ENCODE assay signal across 8 cellular contexts in genomic region chr17:74776990-74777389, GRCh38. TPM values are rescaled to one million over a fixed set of nuclear protein-coding genes. Genes with fewer than 3 reads are reported as not detected.
DNase-seq lines count a peak whose midpoint lies in the region; ATAC-seq and TF ChIP-seq lines count a peak whose summit lies in the region.

No MANE protein-coding gene starts in this region.

- H3K9ac ChIP-seq in SU-DHL-6 (ENCODE audit: low read length): peak overlapping the region; percentile 72

- H3K79me2 ChIP-seq in GM23338 (replicated peaks; ENCODE audit: insufficient read depth): peaks cover 35% of the 10 kb centered on the region
- H3K79me2 ChIP-seq in SU-DHL-6 (ENCODE audit: insufficient read depth, low read length): peaks cover 23% of the 10 kb centered on the region

- H3K27me3 Mint-ChIP-seq in GM23338 (ENCODE audit: insufficient read depth, low read depth, poor library complexity): peaks cover 14% of the 10 kb centered on the region

- H3K27me3 ChIP-seq in GM23338 (ENCODE audit: insufficient read depth): no peaks in the 10 kb centered on the region
- H3K27me3 ChIP-seq in SU-DHL-6 (ENCODE audit: low read length): no peaks in the 10 kb centered on the region

- H3K4me2 ChIP-seq in GM23338 (peak overlapping the region; percentile 99), SU-DHL-6 (ENCODE audit: low read depth, low read length, poor library complexity, severe bottlenecking) (peak overlapping the region; percentile 71)

- no peak for DNase-seq in GM23338 (ENCODE audit: low spot score)
- no peak for DNase-seq in foreskin fibroblast
- no peak for DNase-seq in skeletal muscle cell (ENCODE audit: low read depth)
- no peak for DNase-seq in NCI-H82 (lab: John Stamatoyannopoulos, UW)
- DNase-seq in NCI-H2227 treated with DMSO at 0.1 percent for 48 hours (lab: John Stamatoyannopoulos, UW): no peak
- DNase-seq in germinal center (ENCODE audit: low spot score): no peak
- DNase-seq in NCI-H2227 (lab: John Stamatoyannopoulos, UW; ENCODE audit: unreplicated experiment): no peak

- H3K36me3 Mint-ChIP-seq in GM23338 (ENCODE audit: low read depth): peaks cover 33% of the 10 kb centered on the region

- H3K27ac ChIP-seq in GM23338 (ENCODE audit: low read depth) (0 out of 2 replicates have a peak overlapping the region, but pooled peaks have one; percentile 45), SU-DHL-6 (ENCODE audit: low read depth, low read length) (no peak overlapping the region)

- H3K36me3 ChIP-seq in GM23338 (ENCODE audit: insufficient read depth) (no peaks in the 10 kb centered on the region), SU-DHL-6 (ENCODE audit: low read length) (no peaks in the 10 kb centered on the region)

- H3K27ac Mint-ChIP-seq in GM23338: peak overlapping the region; percentile 28; the same call in 1 of the 2 replicates

- H3K9me3 Mint-ChIP-seq in GM23338: no peaks in the 10 kb centered on the region

- no peaks in the 10 kb centered on the region for H3K9me2 ChIP-seq in GM23338 (ENCODE audit: insufficient read depth)
- no peaks in the 10 kb centered on the region for H3K9me2 ChIP-seq in SU-DHL-6 (replicated peaks; ENCODE audit: insufficient read depth, low read length)

- peaks cover 4% of the 10 kb centered on the region for H3F3A ChIP-seq in GM23338 (replicated peaks; ENCODE audit: low read depth)
- peaks cover 9% of the 10 kb centered on the region; the same call in 1 of the 2 replicates for H3F3A ChIP-seq in SU-DHL-6 (ENCODE audit: insufficient read depth)

- H3K4me1 ChIP-seq in GM23338 (ENCODE audit: insufficient read depth): peaks cover 12% of the 10 kb centered on the region

- H3K4me3 ChIP-seq in GM23338: peak overlapping the region; percentile 93
- H3K4me3 ChIP-seq in SU-DHL-6 (ENCODE audit: insufficient read depth, low read length, poor library complexity, severe bottlenecking): peak overlapping the region; percentile 83
- peak overlapping the region; percentile 83 to 95 for H3K4me3 ChIP-seq in foreskin fibroblast (ENCODE audit: low read depth in 1 of 2, low read length in 2 of 2)
- peak overlapping the region; percentile 94 for H3K4me3 ChIP-seq in skeletal muscle cell (ENCODE audit: low read depth, low read length)

- H2AFZ ChIP-seq in GM23338 (no peak overlapping the region), SU-DHL-6 (ENCODE audit: low read depth, low read length, severe bottlenecking) (no peak overlapping the region)

- peaks cover 14% of the 10 kb centered on the region for H3K4me1 Mint-ChIP-seq in GM23338

- H4K20me1 ChIP-seq in GM23338 (replicated peaks; ENCODE audit: insufficient read depth) (peaks cover 21% of the 10 kb centered on the region; the same call in 1 of the 2 replicates), SU-DHL-6 (ENCODE audit: low read depth, low read length) (no peaks in the 10 kb centered on the region)

- peak overlapping the region; percentile 93 for H3K4me3 Mint-ChIP-seq in GM23338

- H3K9me3 ChIP-seq in SU-DHL-6 (ENCODE audit: insufficient read depth, low read length): no peaks in the 10 kb centered on the region

- TF ChIP-seq CTCF in GM23338 (conservative IDR thresholded peaks at IDR 0.05; ENCODE audit: low read depth in 2 of 2) (no peak), SU-DHL-6 (IDR thresholded peaks at IDR 0.05; ENCODE audit: insufficient read depth, low read length, poor library complexity, severe bottlenecking) (no peak), foreskin fibroblast (IDR thresholded peaks at IDR 0.05; ENCODE audit: low read depth, low read length) (no peak)

- ATAC-seq in GM23338: no peak

TF ChIP-seq in GM23338, 12 proteins besides CTCF, POLR2A, EP300 and RAD21 (continues in another document):
- TF ChIP-seq STAT1 (IDR thresholded peaks at IDR 0.05; ENCODE audit: unreplicated experiment): no peak
- no peak for TF ChIP-seq ZNF331 (CRISPR knock-in tag; IDR thresholded peaks at IDR 0.05; ENCODE audit: low read depth)
- no peak for TF ChIP-seq ZNF114 (CRISPR knock-in tag; IDR thresholded peaks at IDR 0.05)
- TF ChIP-seq ZNF462 (CRISPR knock-in tag; IDR thresholded peaks at IDR 0.05): no peak
- TF ChIP-seq JUNB (IDR thresholded peaks at IDR 0.05; ENCODE audit: unreplicated experiment): no peak
- TF ChIP-seq, protein P1, sequence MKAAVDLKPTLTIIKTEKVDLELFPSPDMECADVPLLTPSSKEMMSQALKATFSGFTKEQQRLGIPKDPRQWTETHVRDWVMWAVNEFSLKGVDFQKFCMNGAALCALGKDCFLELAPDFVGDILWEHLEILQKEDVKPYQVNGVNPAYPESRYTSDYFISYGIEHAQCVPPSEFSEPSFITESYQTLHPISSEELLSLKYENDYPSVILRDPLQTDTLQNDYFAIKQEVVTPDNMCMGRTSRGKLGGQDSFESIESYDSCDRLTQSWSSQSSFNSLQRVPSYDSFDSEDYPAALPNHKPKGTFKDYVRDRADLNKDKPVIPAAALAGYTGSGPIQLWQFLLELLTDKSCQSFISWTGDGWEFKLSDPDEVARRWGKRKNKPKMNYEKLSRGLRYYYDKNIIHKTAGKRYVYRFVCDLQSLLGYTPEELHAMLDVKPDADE (IDR thresholded peaks at IDR 0.05): no peak
- TF ChIP-seq POLR2AphosphoS5 (IDR thresholded peaks at IDR 0.05; ENCODE audit: low read depth): no peak
- no peak for TF ChIP-seq NANOG (IDR thresholded peaks at IDR 0.05; ENCODE audit: borderline replicate concordance)
- no peak for TF ChIP-seq CREB1 (CRISPR knock-in tag; IDR thresholded peaks at IDR 0.05; ENCODE audit: low read depth)
- TF ChIP-seq EZH2 (IDR thresholded peaks at IDR 0.05; ENCODE audit: low read depth, unreplicated experiment): no peak
- no peak for TF ChIP-seq EZH2phosphoT487 (IDR thresholded peaks at IDR 0.05; ENCODE audit: unreplicated experiment)

RNA-seq across cellular contexts. Expression of gene NAT9, which starts 0.8 kb away (rescaled TPM):
- total RNA-seq in GM23338 (2014; rRNA removed; shearing (Covaris generic)): 37.5 and 62.1 TPM in 2 replicates
- 30.7 and 37.3 TPM in 2 replicates for polyA plus RNA-seq in GM23338 (2016; fragmentation: Nextera tagmentation; extraction: Ambion mirVana)

RNA-seq across cellular contexts. Expression of gene NHERF1, which starts 28.6 kb away (rescaled TPM):
- total RNA-seq in GM23338 (2014; rRNA removed; shearing (Covaris generic)): 85.8 and 100 TPM in 2 replicates
- 48.8 and 49.3 TPM in 2 replicates for polyA plus RNA-seq in GM23338 (2016; fragmentation: Nextera tagmentation; extraction: Ambion mirVana)

RNA-seq across cellular contexts. Expression of gene RAB37, which starts 39.9 kb away (rescaled TPM):
- 3.4 and 5.2 TPM in 2 replicates for total RNA-seq in GM23338 (2014; rRNA removed; shearing (Covaris generic))
- 3.3 and 3.6 TPM in 2 replicates for polyA plus RNA-seq in GM23338 (2016; fragmentation: Nextera tagmentation; extraction: Ambion mirVana)
